ENCODE assay signal across 1 cellular context in the genomic region with DNA sequence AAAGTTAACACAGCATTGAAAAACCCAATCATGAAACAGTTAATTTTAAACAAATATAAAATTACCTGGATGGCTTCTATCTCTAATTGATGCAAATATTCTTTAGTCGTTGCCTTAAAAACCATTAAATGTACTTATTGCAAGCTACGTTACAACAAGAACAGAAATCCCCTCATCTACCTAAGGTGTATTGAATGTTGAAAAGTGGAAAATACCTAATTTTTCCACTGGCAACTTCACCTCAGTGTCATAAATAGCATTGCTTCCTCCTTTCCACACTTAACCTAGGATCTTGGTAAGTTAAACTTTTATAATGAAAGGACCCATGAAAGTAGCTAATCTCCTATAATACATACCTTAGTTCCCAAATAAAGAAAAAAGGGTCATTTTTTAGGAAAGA.
TF ChIP-seq lines count a peak whose summit lies in the region.

No MANE protein-coding gene starts in this region.

TF ChIP-seq in K562, 482 proteins besides CTCF, POLR2A, EP300 and RAD21 (continued from another document):
- TF ChIP-seq, protein P1, sequence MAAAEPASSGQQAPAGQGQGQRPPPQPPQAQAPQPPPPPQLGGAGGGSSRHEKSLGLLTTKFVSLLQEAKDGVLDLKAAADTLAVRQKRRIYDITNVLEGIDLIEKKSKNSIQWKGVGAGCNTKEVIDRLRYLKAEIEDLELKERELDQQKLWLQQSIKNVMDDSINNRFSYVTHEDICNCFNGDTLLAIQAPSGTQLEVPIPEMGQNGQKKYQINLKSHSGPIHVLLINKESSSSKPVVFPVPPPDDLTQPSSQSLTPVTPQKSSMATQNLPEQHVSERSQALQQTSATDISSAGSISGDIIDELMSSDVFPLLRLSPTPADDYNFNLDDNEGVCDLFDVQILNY (CRISPR knock-in tag; IDR thresholded peaks at IDR 0.05) = no peak
- no peak for TF ChIP-seq PHB2 (IDR thresholded peaks at IDR 0.05; ENCODE audit: low read depth)
